14 cellular contexts compared by ENCODE assay signal in genomic region chr1:229563701-229564100, GRCh38. TPM values are rescaled to one million over a fixed set of nuclear protein-coding genes. Genes with fewer than 3 reads are reported as not detected.
DNase-seq lines count a peak whose midpoint lies in the region; ATAC-seq and TF ChIP-seq lines count a peak whose summit lies in the region.
"Had no signal": no experiment of that assay in that cellular context is flagged by ENCODE, and none has a peak within 500 bp of the region (broad histone marks: within the 10 kb centered on the region; RNA-seq: fewer than 3 reads in every experiment).

No MANE protein-coding gene starts in this region.

- in situ Hi-C loops in ACHN (cut with HindIII; ENCODE audit: low pct_ligation_motif_present, low pct_unique_long_range_greater_than_20kb, low sequenced_read_pairs) = no loop called here

- intact Hi-C loops in body of pancreas (cut with DNase I) (loop anchor here (10.0 kb wide), 1 partner anchor 61 kb away; the partner anchor contains the start of genes TAF5L and URB2), left lung (cut with DNase I) (no loop called here), thyroid gland (cut with DNase I) (no loop called here)

- peak; percentile 14 for DNase-seq in DMS 273 (lab: John Stamatoyannopoulos, UW; ENCODE audit: unreplicated experiment)
- no peak for DNase-seq in DMS 273 treated with DMSO at 0.1 percent for 48 hours (lab: John Stamatoyannopoulos, UW)
- DNase-seq in body of pancreas = peak; percentile 33 to 69 (median 52)
- DNase-seq in left lung = peak in 1 of 2 donors; percentile 41
- peak; percentile 6 to 16 for DNase-seq in thyroid gland
- DNase-seq in SW480 (ENCODE audit: low spot score) = no peak
- no peak for DNase-seq in ACHN
- DNase-seq in osteocyte (ENCODE audit: extremely low spot score, unreplicated experiment) = no peak
- DNase-seq: midbrain; stimulated activated CD8-positive, alpha-beta memory T cell treated with anti-CD3 and anti-CD28 coated beads, Interleukin-4, amount 100 ng/mL, for 48 hours; T1000 had no signal

- no peak overlapping the region for H3K4me3 ChIP-seq in body of pancreas
- no peak overlapping the region for H3K4me3 ChIP-seq in left lung
- H3K4me3 ChIP-seq in thyroid gland (replicated peaks in 1 of 3) = no peak overlapping the region

- H3K27ac ChIP-seq in body of pancreas (peak overlapping the region in 1 of 4 donors; percentile 11), left lung (no peak overlapping the region), thyroid gland (peak overlapping the region; percentile 1 to 69 (median 64))
- H3K27ac ChIP-seq: 22Rv1, HL-60 had no signal

- H3K9me3 ChIP-seq in body of pancreas = no peaks in the 10 kb centered on the region
- no peaks in the 10 kb centered on the region for H3K9me3 ChIP-seq in left lung
- no peaks in the 10 kb centered on the region for H3K9me3 ChIP-seq in thyroid gland

- H3K36me3 Mint-ChIP-seq in osteocyte (ENCODE audit: unreplicated experiment) = no peaks in the 10 kb centered on the region
- H3K36me3 Mint-ChIP-seq: activated naive CD8-positive, alpha-beta T cell had no signal

- H3K4me1 ChIP-seq in body of pancreas = peaks cover 12% of the 10 kb centered on the region
- peaks cover 0 to 7% of the 10 kb centered on the region in 2 donors for H3K4me1 ChIP-seq in left lung
- peaks cover 16 to 25% of the 10 kb centered on the region in 2 donors for H3K4me1 ChIP-seq in thyroid gland

- H3K27me3 Mint-ChIP-seq in osteocyte (ENCODE audit: unreplicated experiment) = no peaks in the 10 kb centered on the region
- H3K27me3 Mint-ChIP-seq: activated naive CD8-positive, alpha-beta T cell had no signal

- TF ChIP-seq POLR2A in body of pancreas (IDR thresholded peaks at IDR 0.05) = peak in 1 of 3 donors; percentile 13
- TF ChIP-seq POLR2A in thyroid gland (IDR thresholded peaks at IDR 0.05) = no peak

- no peak overlapping the region for H3K4me3 Mint-ChIP-seq in osteocyte (ENCODE audit: unreplicated experiment)
- H3K4me3 Mint-ChIP-seq: activated naive CD8-positive, alpha-beta T cell had no signal

- TF ChIP-seq CTCF in body of pancreas (IDR thresholded peaks at IDR 0.05) = no peak
- no peak for TF ChIP-seq CTCF in left lung (IDR thresholded peaks at IDR 0.05)
- TF ChIP-seq CTCF in thyroid gland (IDR thresholded peaks at IDR 0.05) = no peak
- no peak for TF ChIP-seq CTCF in osteocyte (IDR thresholded peaks at IDR 0.05)

- 26 to 32% methylated on average over 5 of the region's 5 CpGs for WGBS in body of pancreas, 2 donors
- WGBS in thyroid gland, 2 donors = 38 to 41% methylated on average over 5 of the region's 5 CpGs

- no peaks in the 10 kb centered on the region for H3K9me3 Mint-ChIP-seq in osteocyte (ENCODE audit: unreplicated experiment)

- H3K27ac Mint-ChIP-seq in osteocyte (ENCODE audit: unreplicated experiment) = no peak overlapping the region
- H3K27ac Mint-ChIP-seq: activated naive CD8-positive, alpha-beta T cell had no signal

- ATAC-seq in body of pancreas (peak; percentile 17), left lung (peak; percentile 6)

- H3K36me3 ChIP-seq in body of pancreas (replicated peaks in 1 of 2; ENCODE audit: insufficient read depth in 1 of 2, low read depth in 2 of 2) (no peaks in the 10 kb centered on the region), left lung (no peaks in the 10 kb centered on the region), thyroid gland (no peaks in the 10 kb centered on the region)

- H3K27me3 ChIP-seq in body of pancreas (no peaks in the 10 kb centered on the region), left lung (no peaks in the 10 kb centered on the region), thyroid gland (no peaks in the 10 kb centered on the region)

- H3K4me1 Mint-ChIP-seq in osteocyte (ENCODE audit: unreplicated experiment) = peaks cover 8% of the 10 kb centered on the region

RNA-seq across cellular contexts. Expression of gene ABCB10, which starts 5.2 kb away (rescaled TPM):
- 10 to 100 TPM in 1 of 2 donors, 1 to 10 TPM in 1; 7.8 to 15.2 TPM for total RNA-seq in body of pancreas
- 10 to 100 TPM; 16.4 to 25.6 TPM for total RNA-seq in left lung
- 10 to 100 TPM; 13.7 to 22.6 (median 17.8) TPM for total RNA-seq in thyroid gland
- 20.1 and 20.2 TPM in 2 replicates for total RNA-seq in osteocyte

RNA-seq across cellular contexts. Expression of gene NUP133, which starts 55.6 kb away (rescaled TPM):
- total RNA-seq in body of pancreas = 10 to 100 TPM; 13.5 to 16.3 TPM
- 10 to 100 TPM; 30.2 to 30.9 TPM for total RNA-seq in left lung
- total RNA-seq in thyroid gland = 10 to 100 TPM; 29.6 to 40.7 (median 37.3) TPM
- 40.4 and 41.1 TPM in 2 replicates for total RNA-seq in osteocyte

Comparison
In these comparisons a context has a peak if more than half of its experiments do, and no peak if none do; other contexts are left out.
1. DNase-seq: peak in DMS 273 (single experiment), body of pancreas (4 of 4) and thyroid gland (2 of 2); none in DMS 273 treated with DMSO at 0.1 percent for 48 hours (single experiment), SW480 (single experiment), ACHN (single experiment) and osteocyte (single experiment).
2. H3K27ac ChIP-seq: peak in thyroid gland (3 of 3); none in left lung (0 of 2).